Comparison of ENCODE assay signal across 8 cellular contexts in the genomic region with DNA sequence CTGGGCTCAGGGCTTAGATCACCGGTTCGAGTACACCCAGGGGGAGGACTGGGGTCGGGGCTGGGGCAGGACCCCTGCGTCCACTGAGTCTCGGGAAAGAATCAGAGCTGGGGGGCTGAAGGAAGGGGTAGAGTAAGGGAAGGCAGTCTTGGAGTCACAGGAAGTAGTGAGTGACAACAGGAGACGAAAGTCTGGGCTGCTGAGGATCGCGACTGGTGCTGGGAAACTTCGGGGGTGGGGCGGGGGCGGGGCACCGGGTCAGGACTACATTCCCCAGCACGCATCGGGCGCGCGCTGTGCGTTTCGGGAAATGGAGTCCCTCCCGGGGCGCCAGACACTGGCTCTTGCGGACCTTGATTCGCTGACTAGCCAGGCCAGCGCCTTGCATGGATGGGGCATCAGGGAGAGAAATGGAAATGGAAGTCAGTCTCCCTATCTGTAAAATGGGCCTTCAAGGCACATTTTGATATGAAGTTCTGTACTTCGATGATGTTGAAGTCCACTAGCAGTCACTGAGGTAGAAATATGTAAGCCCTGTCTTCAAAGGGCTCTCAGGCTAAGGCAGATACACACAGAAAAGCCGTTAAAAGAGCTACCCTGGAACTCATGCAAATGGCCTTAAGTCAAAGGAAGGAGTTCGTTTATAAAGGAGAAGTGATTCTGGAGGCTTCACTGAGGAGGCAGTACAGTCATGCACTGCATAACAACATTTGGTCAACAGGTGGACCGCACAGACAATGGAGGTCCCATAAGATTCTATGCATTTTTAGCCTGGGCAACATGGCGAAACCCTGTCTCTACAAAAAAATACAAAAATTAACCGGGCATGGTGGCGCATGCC. TPM values are rescaled to one million over a fixed set of nuclear protein-coding genes. Genes with fewer than 3 reads are reported as not detected.
DNase-seq lines count a peak whose midpoint lies in the region; ATAC-seq and TF ChIP-seq lines count a peak whose summit lies in the region.

No MANE protein-coding gene starts in this region.

- peak overlapping the region; percentile 39 to 92 (median 86) for H3K27ac Mint-ChIP-seq in CD8-positive, alpha-beta memory T cell

- no peaks in the 10 kb centered on the region for H3K36me3 ChIP-seq in CD8-positive, alpha-beta memory T cell (ENCODE audit: insufficient read depth, low read length)
- H3K36me3 ChIP-seq in lung (ENCODE audit: control insufficient read depth in 2 of 2, insufficient read depth in 2 of 2, low read length in 2 of 2) = no peaks in the 10 kb centered on the region

- CTCF ChIA-PET in CD8-positive, alpha-beta memory T cell (lab: Charles Lee) = interaction anchor here (0.7 to 1.7 kb wide), 4 partner anchors 12 to 161 kb away, joined by 3 read pairs; no protein-coding TSS in a partner anchor

- peak overlapping the region; percentile 60 for H3K27ac ChIP-seq in CD8-positive, alpha-beta memory T cell (ENCODE audit: low read depth, low read length)
- H3K27ac ChIP-seq in lung (ENCODE audit: low read depth in 1 of 2, low read length in 1 of 2) = peak overlapping the region; percentile 91 to 94

- DNase-seq in CD8-positive, alpha-beta memory T cell = peak; percentile 61 to 84 (median 70)
- DNase-seq in HFF-Myc (ENCODE audit: extremely low read depth, low read depth) (peak; percentile 57), NCI-H526 (lab: John Stamatoyannopoulos, UW) (peak; percentile 57 to 92), lung (ENCODE audit: low spot score) (peak; percentile 92), GDM1 (lab: John Stamatoyannopoulos, UW) (no peak)
- DNase-seq in activated CD8-positive, alpha-beta memory T cell treated with anti-CD3 and anti-CD28 coated beads for 24 hours = peak; percentile 90
- DNase-seq in effector CD4-positive, alpha-beta T cell = peak; percentile 74
- DNase-seq in stimulated activated CD4-positive, alpha-beta T cell treated with anti-CD3 and anti-CD28 coated beads, TNF-alpha, amount 100 ng/mL, for 1 hour (ENCODE audit: low read depth in 3 of 3, low spot score in 1 of 3) = peak; percentile 43 to 68 (median 57)

- peaks cover 47 to 59% (median 51%) of the 10 kb centered on the region in 3 donors for H3K4me1 Mint-ChIP-seq in CD8-positive, alpha-beta memory T cell

- no peaks in the 10 kb centered on the region for H3K27me3 ChIP-seq in CD8-positive, alpha-beta memory T cell (ENCODE audit: insufficient read depth, low read length, poor library complexity, severe bottlenecking)
- no peaks in the 10 kb centered on the region for H3K27me3 ChIP-seq in lung (ENCODE audit: control insufficient read depth, insufficient read depth)

- H3K4me3 Mint-ChIP-seq in CD8-positive, alpha-beta memory T cell = peak overlapping the region; percentile 25 to 82 (median 53)

- 15% methylated on average over 31 of the region's 31 CpGs for WGBS in lung, 2 donors

- H3K36me3 Mint-ChIP-seq in CD8-positive, alpha-beta memory T cell = peaks cover 0 to 11% (median 0%) of the 10 kb centered on the region in 3 donors

- H3K27me3 Mint-ChIP-seq in CD8-positive, alpha-beta memory T cell = no peaks in the 10 kb centered on the region

- ATAC-seq in lung (ENCODE audit: insufficient read depth, low FRiP score) = peak; percentile 56

- POLR2A ChIA-PET in CD8-positive, alpha-beta memory T cell (lab: Charles Lee) = interaction anchor here (1.7 kb wide), 1 partner anchor 22 kb away, joined by 6 read pairs; no protein-coding TSS in a partner anchor

- H3K9me3 Mint-ChIP-seq in CD8-positive, alpha-beta memory T cell = no peaks in the 10 kb centered on the region

- TF ChIP-seq CTCF in HFF-Myc (IDR thresholded peaks at IDR 0.05; ENCODE audit: low read depth, low read length, missing control alignments) (no peak), lung (IDR thresholded peaks at IDR 0.05; ENCODE audit: control extremely low read depth, extremely low read depth) (no peak)

- peaks cover 30% of the 10 kb centered on the region for H3K4me1 ChIP-seq in CD8-positive, alpha-beta memory T cell (ENCODE audit: insufficient read depth, low read length)
- peaks cover 9 to 21% of the 10 kb centered on the region in 2 donors for H3K4me1 ChIP-seq in lung (ENCODE audit: control insufficient read depth in 2 of 2, insufficient read depth in 2 of 2, low read length in 2 of 2)

- peak overlapping the region; percentile 32 for H3K4me3 ChIP-seq in CD8-positive, alpha-beta memory T cell (ENCODE audit: low read length)
- H3K4me3 ChIP-seq in HFF-Myc (replicated peaks; ENCODE audit: low read depth, low read length) (peak overlapping the region; percentile 56), lung (peak overlapping the region; percentile 42)

- H3K9me3 ChIP-seq in CD8-positive, alpha-beta memory T cell (ENCODE audit: low read length) = no peaks in the 10 kb centered on the region
- H3K9me3 ChIP-seq in lung (ENCODE audit: control insufficient read depth in 2 of 2, insufficient read depth in 1 of 2, low read length in 1 of 2) = peaks cover 0 to 3% of the 10 kb centered on the region in 2 donors

RNA-seq across cellular contexts. Expression of gene CTF1, which starts 0.7 kb away (rescaled TPM):
- total RNA-seq in CD8-positive, alpha-beta memory T cell = under 1 TPM in 1 of 2 experiments, not detected in 1; 0.33 TPM
- polyA plus RNA-seq in CD8-positive, alpha-beta memory T cell = not detected
- 1 to 10 TPM; 4.7 to 9.8 TPM for total RNA-seq in lung
- 1 to 10 TPM; 3.3 to 5.6 TPM for polyA plus RNA-seq in lung

RNA-seq across cellular contexts. Expression of gene BCL7C, which starts 3.2 kb away (rescaled TPM):
- 10 to 100 TPM; 31.7 to 35.0 TPM for total RNA-seq in CD8-positive, alpha-beta memory T cell
- polyA plus RNA-seq in CD8-positive, alpha-beta memory T cell = 52.3 TPM
- 10 to 100 TPM; 25.7 to 30.9 TPM for total RNA-seq in lung
- polyA plus RNA-seq in lung = 10 to 100 TPM; 18.2 to 51.8 TPM

RNA-seq across cellular contexts. Expression of gene FBXL19, which starts 26.3 kb away (rescaled TPM):
- 10 to 100 TPM; 28.7 to 29.2 TPM for total RNA-seq in CD8-positive, alpha-beta memory T cell
- polyA plus RNA-seq in CD8-positive, alpha-beta memory T cell = 0.25 TPM
- 10 to 100 TPM; 10.6 to 17.3 TPM for total RNA-seq in lung
- polyA plus RNA-seq in lung = 10 to 100 TPM; 10.3 to 15.8 TPM

RNA-seq across cellular contexts. Expression of gene ORAI3, which starts 51.8 kb away (rescaled TPM):
- total RNA-seq in CD8-positive, alpha-beta memory T cell = 1 to 10 TPM; 8.5 to 8.8 TPM
- 25.8 TPM for polyA plus RNA-seq in CD8-positive, alpha-beta memory T cell
- 10 to 100 TPM; 23.9 to 27.4 TPM for total RNA-seq in lung
- polyA plus RNA-seq in lung = 10 to 100 TPM; 20.2 to 23.3 TPM

Comparison
In these comparisons a context has a peak if more than half of its experiments do, and no peak if none do; other contexts are left out.
1. RNA of gene CTF1, which starts 0.7 kb away (total RNA-seq): 4.7 to 9.8 TPM in lung; 0.33 TPM in CD8-positive, alpha-beta memory T cell; every median in the first group is over 4 times any median in the second.
2. Peak in every context shown above with its lines, with median percentiles within 50 percentile points of each other: H3K4me3 ChIP-seq.